Comparison of ENCODE assay signal across 8 cellular contexts in genomic region chr11:62497132-62497915, GRCh38. TPM values are rescaled to one million over a fixed set of nuclear protein-coding genes. Genes with fewer than 3 reads are reported as not detected.
A peak's percentile ranks its signal among the peaks of the same experiment; 100 is the strongest.
DNase-seq lines count a peak whose midpoint lies in the region; ATAC-seq and TF ChIP-seq lines count a peak whose summit lies in the region.

No MANE protein-coding gene starts in this region.

- peak; percentile 71 to 82 (median 78) for ATAC-seq in right lobe of liver
- ATAC-seq in GM21786 (IDR thresholded peaks at IDR 0.05; ENCODE audit: unreplicated experiment): no peak
- no peak for ATAC-seq in CD8-positive, alpha-beta T cell

- H3K4me3 ChIP-seq in GM12865 (ENCODE audit: low read depth, low read length): no peak overlapping the region
- H3K4me3 ChIP-seq in right lobe of liver: no peak overlapping the region
- no peak overlapping the region for H3K4me3 ChIP-seq in uterus
- no peak overlapping the region for H3K4me3 ChIP-seq in CD8-positive, alpha-beta T cell (ENCODE audit: low read depth, low read length)

- H3K36me3 Mint-ChIP-seq in chondrocyte (ENCODE audit: low read depth): no peaks in the 10 kb centered on the region
- H3K36me3 Mint-ChIP-seq in CD8-positive, alpha-beta T cell: no peaks in the 10 kb centered on the region

- H3K4me3 Mint-ChIP-seq in chondrocyte (ENCODE audit: unreplicated experiment): no peak overlapping the region
- H3K4me3 Mint-ChIP-seq in CD8-positive, alpha-beta T cell: no peak overlapping the region

- H3K36me3 ChIP-seq in right lobe of liver (no peaks in the 10 kb centered on the region), uterus (no peaks in the 10 kb centered on the region)
- H3K36me3 ChIP-seq in CD8-positive, alpha-beta T cell (ENCODE audit: insufficient read depth, low read length): no peaks in the 10 kb centered on the region

- no peaks in the 10 kb centered on the region for H3K27me3 Mint-ChIP-seq in chondrocyte (ENCODE audit: low read depth)
- H3K27me3 Mint-ChIP-seq in CD8-positive, alpha-beta T cell (ENCODE audit: low read depth): peaks cover 8% of the 10 kb centered on the region

- WGBS in right lobe of liver (ENCODE audit: insufficient coverage, low coverage, low lambda C conversion rate, missing lambda C conversion rate): 71% methylated on average over 11 of the region's 11 CpGs

- H3K4me1 Mint-ChIP-seq in chondrocyte (ENCODE audit: low read depth): peaks cover 22% of the 10 kb centered on the region
- no peaks in the 10 kb centered on the region for H3K4me1 Mint-ChIP-seq in CD8-positive, alpha-beta T cell (ENCODE audit: low read depth)

- H3K27ac ChIP-seq in right lobe of liver (no peak overlapping the region), uterus (no peak overlapping the region)
- no peak overlapping the region for H3K27ac ChIP-seq in CD8-positive, alpha-beta T cell (ENCODE audit: low read depth, low read length)

- H3K27ac Mint-ChIP-seq in chondrocyte (ENCODE audit: unreplicated experiment): peak overlapping the region; percentile 74
- no peak overlapping the region for H3K27ac Mint-ChIP-seq in CD8-positive, alpha-beta T cell

- no peak for TF ChIP-seq POLR2A in right lobe of liver (IDR thresholded peaks at IDR 0.05)
- TF ChIP-seq POLR2A in uterus (IDR thresholded peaks at IDR 0.05): no peak

- H3K9me3 ChIP-seq in right lobe of liver (no peaks in the 10 kb centered on the region), uterus (no peaks in the 10 kb centered on the region)
- H3K9me3 ChIP-seq in CD8-positive, alpha-beta T cell (ENCODE audit: low read length): no peaks in the 10 kb centered on the region

- DNase-seq in AML-193 (lab: John Stamatoyannopoulos, UW) (peak; percentile 76 to 79), GM12865 (ENCODE audit: low read depth) (peak; percentile 41), NOMO-1 treated with dmso at 0.1 percent for 144 hours (lab: John Stamatoyannopoulos, UW; ENCODE audit: unreplicated experiment) (peak; percentile 53), chondrocyte (ENCODE audit: low spot score) (no peak), right lobe of liver (no peak), uterus (no peak)
- DNase-seq in CD8-positive, alpha-beta T cell: no peak

- H3K27me3 ChIP-seq in right lobe of liver (no peaks in the 10 kb centered on the region), uterus (no peaks in the 10 kb centered on the region)
- H3K27me3 ChIP-seq in CD8-positive, alpha-beta T cell (ENCODE audit: insufficient read depth, low read length): no peaks in the 10 kb centered on the region

- intact Hi-C loops in right lobe of liver (cut with DNase I) (no loop called here), uterus (cut with DNase I; ENCODE audit: low total_unique reads) (no loop called here)
- intact Hi-C loops in CD8-positive, alpha-beta T cell (cut with DNase I, micrococcal nuclease): loop anchor here in 1 of 2 experiments (1.0 kb wide), 1 partner anchor 63 kb away; no protein-coding TSS in a partner anchor

- CTCF ChIA-PET in CD8-positive, alpha-beta T cell (lab: Charles Lee): interaction anchor here (0.9 to 1.6 kb wide), 5 partner anchors 46 to 365 kb away, joined by 3 to 8 read pairs (median 4); no protein-coding TSS in a partner anchor

- POLR2A ChIA-PET in CD8-positive, alpha-beta T cell (lab: Charles Lee): interaction anchor here (1.5 kb wide), 1 partner anchor 73 kb away, joined by 3 read pairs; no protein-coding TSS in a partner anchor

- TF ChIP-seq CTCF in GM12865 (IDR thresholded peaks at IDR 0.05; ENCODE audit: insufficient read depth, low read depth, low read length, missing control alignments): peak; percentile 21
- TF ChIP-seq CTCF in chondrocyte (IDR thresholded peaks at IDR 0.05): peak; percentile 71
- peak; percentile 28 to 52 (median 37) for TF ChIP-seq CTCF in right lobe of liver (IDR thresholded peaks at IDR 0.05)
- peak in 3 of 4 experiments; percentile 5 to 36 (median 34) for TF ChIP-seq CTCF in uterus (IDR thresholded peaks at IDR 0.05)
- TF ChIP-seq CTCF in CD8-positive, alpha-beta T cell (IDR thresholded peaks at IDR 0.05): no peak

- H3K9me3 Mint-ChIP-seq in chondrocyte (ENCODE audit: low read depth): no peaks in the 10 kb centered on the region
- no peaks in the 10 kb centered on the region for H3K9me3 Mint-ChIP-seq in CD8-positive, alpha-beta T cell

- H3K4me1 ChIP-seq in right lobe of liver (peaks cover 0 to 14% (median 7%) of the 10 kb centered on the region in 4 donors), uterus (peaks cover 0 to 4% of the 10 kb centered on the region in 2 donors)
- no peaks in the 10 kb centered on the region for H3K4me1 ChIP-seq in CD8-positive, alpha-beta T cell (ENCODE audit: insufficient read depth, low read length)

RNA-seq across cellular contexts. Expression of gene AHNAK, which starts 49.3 kb away (rescaled TPM):
- total RNA-seq in chondrocyte (476 to 526 TPM (median 514 TPM) in 3 replicates), right lobe of liver (100 to 1,000 TPM in 4 of 6 experiments, 10 to 100 TPM in 2; 91.0 to 180 (median 113) TPM), uterus (1,000 to 10,000 TPM in 1 of 4 donors, 100 to 1,000 TPM in 3; 452 to 1,353 (median 779) TPM)
- 100 to 1,000 TPM; 185 to 188 TPM for total RNA-seq in CD8-positive, alpha-beta T cell

Comparison
In these comparisons a context has a peak if more than half of its experiments do, and no peak if none do; other contexts are left out.
1. DNase-seq: peak in AML-193 (2 of 2), GM12865 (single experiment) and NOMO-1 treated with dmso at 0.1 percent for 144 hours (single experiment); none in chondrocyte (single experiment), right lobe of liver (0 of 3), uterus (0 of 2) and CD8-positive, alpha-beta T cell (0 of 7).
2. ATAC-seq: peak in right lobe of liver (4 of 4); none in GM21786 (single experiment) and CD8-positive, alpha-beta T cell (single experiment).